24 cellular contexts compared by ENCODE assay signal in the genomic region with DNA sequence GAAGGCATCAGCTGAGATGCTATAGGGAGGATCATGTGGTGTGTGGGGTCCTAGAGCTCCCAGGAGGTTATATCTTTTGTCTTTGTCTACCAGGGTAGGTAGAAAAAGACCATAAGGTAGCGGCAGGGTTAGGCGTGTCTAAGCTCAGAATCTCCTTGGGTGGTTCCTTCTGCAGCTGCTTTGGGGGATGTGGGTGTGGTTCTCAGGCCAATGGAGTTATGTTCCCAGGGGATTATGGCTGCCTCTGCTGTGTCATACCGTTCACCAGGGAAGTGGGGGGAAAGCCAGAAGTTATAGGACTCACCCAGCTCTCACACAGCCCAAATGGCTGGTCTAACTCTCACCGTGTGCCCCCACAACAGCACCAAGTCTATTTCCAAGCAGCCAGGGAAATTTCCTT.
"Had no signal": no experiment of that assay in that cellular context is flagged by ENCODE, and none has a peak within 500 bp of the region (broad histone marks: within the 10 kb centered on the region; RNA-seq: fewer than 3 reads in every experiment).

No MANE protein-coding gene starts in this region.

- H3K27me3 Mint-ChIP-seq: naive thymus-derived CD4-positive, alpha-beta T cell had no signal

- H3K4me1 ChIP-seq: esophagus squamous epithelium, gastrocnemius medialis, heart right ventricle, left lung, lower lobe of right lung had no signal

- DNase-seq: dermis blood vessel endothelial cell; dorsolateral prefrontal cortex; effector CD4-positive, alpha-beta T cell; effector memory CD4-positive, alpha-beta T cell; erythroblast; esophagus squamous epithelium; foreskin fibroblast; foreskin melanocyte; gastrocnemius medialis; glutamatergic neuron; head of caudate nucleus; heart right ventricle; hippocampal formation; kidney; kidney glomerular epithelial cell; left ventricle myocardium superior; lower lobe of right lung; mesenchymal stem cell; midbrain; naive thymus-derived CD4-positive, alpha-beta T cell had no signal

- H3K36me3 ChIP-seq: esophagus squamous epithelium, gastrocnemius medialis, heart right ventricle, left lung, lower lobe of right lung had no signal

- H3K27ac ChIP-seq: coronary artery, dorsolateral prefrontal cortex, epithelial cell of prostate, esophagus squamous epithelium, gastrocnemius medialis, heart right ventricle, left lung, lower lobe of right lung had no signal

- H3K9me3 ChIP-seq: gastrocnemius medialis, lower lobe of right lung had no signal

- H3K27me3 ChIP-seq: dorsolateral prefrontal cortex, esophagus squamous epithelium, gastrocnemius medialis, heart right ventricle, left lung had no signal

- H3K4me3 Mint-ChIP-seq: naive thymus-derived CD4-positive, alpha-beta T cell had no signal

- H3K4me3 ChIP-seq: coronary artery, dorsolateral prefrontal cortex, esophagus squamous epithelium, gastrocnemius medialis, heart right ventricle, left lung, lower lobe of right lung had no signal

- ATAC-seq: esophagus mucosa; gastrocnemius medialis; heart right ventricle; left lung; left ventricle myocardium superior; lower lobe of right lung; naive thymus-derived CD4-positive, alpha-beta T cell had no signal

- H3K4me1 Mint-ChIP-seq: naive thymus-derived CD4-positive, alpha-beta T cell had no signal
